28 cellular contexts compared by ENCODE assay signal in the genomic region with DNA sequence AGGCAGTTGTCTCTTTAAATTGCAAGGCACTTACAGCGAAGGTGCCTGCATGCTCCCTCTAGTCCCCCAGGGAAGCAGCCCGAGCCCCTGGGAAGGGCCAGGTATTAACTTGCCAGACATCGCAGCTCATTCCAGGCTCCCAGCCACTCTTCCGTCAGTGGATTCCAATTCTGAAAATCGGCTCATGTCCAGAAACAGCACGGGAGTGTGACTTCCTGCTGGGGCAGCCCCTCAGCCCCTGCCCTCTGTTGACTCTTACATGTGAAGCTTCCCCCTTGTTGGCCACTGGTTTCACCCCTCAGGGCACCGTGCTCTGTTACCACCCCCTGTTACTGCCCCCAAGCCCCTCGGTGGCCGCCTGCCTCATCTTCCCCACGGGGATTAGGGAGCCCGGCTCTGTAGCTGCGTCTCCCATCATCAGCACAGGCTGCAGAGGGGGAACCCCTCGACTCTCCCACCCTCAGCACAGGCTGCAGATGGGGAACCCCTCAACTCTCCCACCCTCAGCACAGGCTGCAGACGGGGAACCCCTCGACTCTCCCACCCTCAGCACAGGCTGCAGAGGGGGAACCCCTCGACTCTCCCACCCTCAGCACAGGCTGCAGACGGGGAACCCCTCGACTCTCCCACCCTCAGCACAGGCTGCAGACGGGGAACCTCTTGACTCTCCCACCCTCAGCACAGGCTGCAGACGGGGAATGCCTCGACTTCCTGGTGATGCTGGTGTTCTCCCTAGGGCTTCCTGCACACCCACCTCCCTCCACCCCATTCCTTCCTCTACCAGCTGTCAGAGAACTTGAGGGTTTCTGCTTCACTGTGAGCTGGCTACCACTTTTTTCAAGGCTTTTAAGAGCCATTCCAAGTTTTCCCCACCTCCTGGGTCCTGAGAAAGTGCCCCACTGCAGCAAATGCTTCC. TPM values are rescaled to one million over a fixed set of nuclear protein-coding genes. Genes with fewer than 3 reads are reported as not detected.
"Had no signal": no experiment of that assay in that cellular context is flagged by ENCODE, and none has a peak within 500 bp of the region (broad histone marks: within the 10 kb centered on the region; RNA-seq: fewer than 3 reads in every experiment).

No MANE protein-coding gene starts in this region.

- H3K4me3 Mint-ChIP-seq: activated CD8-positive, alpha-beta T cell treated with anti-CD3 and anti-CD28 coated beads for 36 hours; activated naive CD8-positive, alpha-beta T cell treated with anti-CD3 and anti-CD28 coated beads, Interleukin-2, amount 50 U/mL, for 24 hours; activated T-cell treated with anti-CD3 and anti-CD28 coated beads, Interleukin-2, amount 50 U/mL, for 24 hours; brain; endodermal cell; mesothelial cell of epicardium; nephron progenitor cell; T-helper 2 cell treated with Interferon-gamma antibody and Interleukin-4, amounts not matched to agents 5 μg/mL and 100 μg/mL, for 36 hours had no signal

- H3K27ac Mint-ChIP-seq: activated CD8-positive, alpha-beta T cell treated with anti-CD3 and anti-CD28 coated beads for 36 hours; activated naive CD8-positive, alpha-beta T cell treated with anti-CD3 and anti-CD28 coated beads, Interleukin-2, amount 50 U/mL, for 24 hours; activated T-cell treated with anti-CD3 and anti-CD28 coated beads, Interleukin-2, amount 50 U/mL, for 24 hours; activated T-helper 2 cell treated with anti-CD3 and anti-CD28 coated beads, Interferon-gamma antibody, Interleukin-2, Interleukin-4, amounts not matched to agents 10 μg/mL and 5 μg/mL and 100 μg/mL, durations not matched to agents 14 hours and 24 hours and 36 hours; brain; endodermal cell; mesothelial cell of epicardium; nephron progenitor cell; T-helper 2 cell treated with Interferon-gamma antibody and Interleukin-4, amounts not matched to agents 5 μg/mL and 100 μg/mL, for 36 hours had no signal

- ATAC-seq: activated CD8-positive, alpha-beta T cell treated with anti-CD3 and anti-CD28 coated beads for 36 hours; activated naive CD8-positive, alpha-beta T cell treated with anti-CD3 and anti-CD28 coated beads, Interleukin-2, amount 50 U/mL, for 24 hours; left cardiac atrium had no signal

- H3K4me1 ChIP-seq: sigmoid colon, transverse colon, uterus had no signal

- H3K4me1 Mint-ChIP-seq: brain, mesothelial cell of epicardium, nephron progenitor cell had no signal

- H3K9me3 ChIP-seq: sigmoid colon, transverse colon, uterus had no signal

- H3K9me3 Mint-ChIP-seq: T-helper 2 cell treated with Interferon-gamma antibody and Interleukin-4, amounts not matched to agents 5 μg/mL and 100 μg/mL, for 36 hours had no signal

- H3K36me3 ChIP-seq: sigmoid colon, transverse colon, uterus had no signal

- H3K4me2 ChIP-seq: hepatocyte had no signal

- H2AFZ ChIP-seq: hepatocyte had no signal

- H3K27me3 ChIP-seq: hepatocyte, sigmoid colon, uterus had no signal

- H3K27ac ChIP-seq: epithelial cell of prostate, hepatocyte, sigmoid colon, transverse colon, uterus had no signal

- H3K79me2 ChIP-seq: hepatocyte had no signal

- H3K4me3 ChIP-seq: hepatocyte, sigmoid colon, transverse colon, uterus had no signal

- DNase-seq: activated CD4-positive, alpha-beta T cell treated with anti-CD3 and anti-CD28 coated beads for 48 hours; activated CD4-positive, CD25-positive, alpha-beta regulatory T cell; activated CD8-positive, alpha-beta T cell treated with anti-CD3 and anti-CD28 coated beads for 36 hours; activated naive CD4-positive, alpha-beta T cell treated with Interleukin-2 at 50 U/mL for 16 hours; activated naive CD8-positive, alpha-beta T cell treated with anti-CD3 and anti-CD28 coated beads, Interleukin-2, amount 50 U/mL, for 24 hours; activated T-cell treated with anti-CD3 and anti-CD28 coated beads, Interleukin-2, amount 50 U/mL, for 24 hours; anterior cingulate cortex; central memory CD4-positive, alpha-beta T cell; endodermal cell; foreskin fibroblast; left cardiac atrium; nephron progenitor cell; nucleus accumbens; sigmoid colon; stimulated activated CD4-positive, alpha-beta T cell treated with anti-CD3 and anti-CD28 coated beads, Interleukin-4, amount 100 ng/mL, for 4 hours; stimulated activated naive CD4-positive, alpha-beta T cell; substantia nigra; transverse colon; uterus had no signal

- FAIRE-seq: colon, TTC549 had no signal

- H3K36me3 Mint-ChIP-seq: mesothelial cell of epicardium had no signal

RNA-seq across cellular contexts. Expression of a gene that starts 11.1 kb away (rescaled TPM):
- total RNA-seq: activated CD8-positive, alpha-beta T cell treated with anti-CD3 and anti-CD28 coated beads for 36 hours; lower leg skin had no signal
